ENCODE assay signal across 20 cellular contexts in the genomic region with DNA sequence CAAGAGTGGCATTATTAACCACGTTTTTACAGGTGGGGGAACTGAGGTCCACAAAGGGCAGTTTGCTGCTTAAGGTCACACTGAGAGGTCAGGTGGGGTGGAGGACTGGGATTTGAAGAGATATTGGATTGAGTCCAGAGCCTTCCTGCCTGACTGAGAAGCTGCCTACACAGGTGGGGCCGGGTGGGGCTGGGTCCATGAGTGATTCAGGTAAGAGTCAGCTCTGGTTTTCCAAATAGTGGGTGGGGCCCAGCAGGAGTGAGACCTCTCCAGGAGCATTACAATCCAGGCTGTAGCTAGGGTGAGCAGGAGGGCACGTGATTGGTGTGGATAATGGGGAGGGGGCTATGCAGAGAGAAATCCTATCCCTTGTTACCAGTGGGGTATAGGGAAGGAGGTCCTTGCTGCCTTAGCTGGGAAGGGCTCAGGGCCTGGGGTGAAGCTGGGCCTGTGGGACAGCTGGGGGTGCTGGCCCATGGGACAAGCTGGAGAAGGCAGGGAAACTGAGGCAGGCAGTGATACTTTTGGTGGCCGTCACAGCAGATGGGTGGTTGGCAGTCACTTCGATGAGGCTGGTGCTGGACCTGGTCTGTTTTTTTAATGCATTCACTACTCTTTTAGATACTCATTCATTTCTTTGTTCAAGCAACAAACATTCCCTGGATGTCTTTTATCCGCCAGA. TPM values are rescaled to one million over a fixed set of nuclear protein-coding genes. Genes with fewer than 3 reads are reported as not detected.
DNase-seq lines count a peak whose midpoint lies in the region; ATAC-seq and TF ChIP-seq lines count a peak whose summit lies in the region.
"Had no signal": no experiment of that assay in that cellular context is flagged by ENCODE, and none has a peak within 500 bp of the region (broad histone marks: within the 10 kb centered on the region; RNA-seq: fewer than 3 reads in every experiment).

No MANE protein-coding gene starts in this region.

- H3K79me2 ChIP-seq in HCT116 (ENCODE audit: insufficient read depth, low read length), result no peaks in the 10 kb centered on the region
- H3K79me2 ChIP-seq in PC-3 (ENCODE audit: low read length), result no peaks in the 10 kb centered on the region

- H3K9me2 ChIP-seq in HCT116 (ENCODE audit: insufficient read depth) (no peaks in the 10 kb centered on the region), PC-3 (replicated peaks; ENCODE audit: low read length) (no peaks in the 10 kb centered on the region)

- H3K23ac ChIP-seq in neuronal stem cell (ENCODE audit: low read depth, low read length, poor library complexity), result no peak overlapping the region

- no peak overlapping the region for H3K18ac ChIP-seq in neuronal stem cell (ENCODE audit: low read length)

- RAD21 ChIA-PET in HCT116 (lab: Charles Lee; ENCODE audit: low non-redundant PET in 1 of 2, low total read pairs in 2 of 2, uncharacterized antibody in 2 of 2, unreplicated experiment in 2 of 2), result no interaction called here

- POLR2A ChIA-PET in HCT116 (lab: Charles Lee) (no interaction called here), PC-3 (lab: Charles Lee; ENCODE audit: unreplicated experiment) (no interaction called here)

- H3K9ac ChIP-seq in HCT116 (ENCODE audit: low read length) (no peak overlapping the region), PC-3 (ENCODE audit: low read length) (no peak overlapping the region), neuronal stem cell (ENCODE audit: low read depth, low read length, poor library complexity) (no peak overlapping the region)
- H3K9ac ChIP-seq: BLaER1 treated with 17β-estradiol and CSF1 and Interleukin-3, amounts not matched to agents 10 nM and 100 nM had no signal

- H3K4ac ChIP-seq in neuronal stem cell (ENCODE audit: low read length), result no peak overlapping the region

- no peak for TF ChIP-seq RAD21 in HCT116 (IDR thresholded peaks at IDR 0.05; ENCODE audit: low read depth)

- H2BK5ac ChIP-seq in neuronal stem cell (ENCODE audit: low read length), result no peak overlapping the region

- H3K36me3 ChIP-seq in HCT116 (ENCODE audit: control insufficient read depth in 1 of 2, insufficient read depth in 2 of 2, low read length in 2 of 2) (no peaks in the 10 kb centered on the region), PC-3 (ENCODE audit: low read depth, low read length) (no peaks in the 10 kb centered on the region), esophagus (ENCODE audit: control insufficient read depth in 2 of 2, insufficient read depth in 2 of 2, low read length in 1 of 2) (no peaks in the 10 kb centered on the region), neuronal stem cell (replicated peaks in 1 of 2; ENCODE audit: control insufficient read depth in 2 of 2, insufficient read depth in 2 of 2, low read length in 2 of 2) (no peaks in the 10 kb centered on the region)
- H3K36me3 ChIP-seq: BLaER1 treated with 17β-estradiol and CSF1 and Interleukin-3, amounts not matched to agents 10 nM and 100 nM had no signal

- no peak overlapping the region for H2BK120ac ChIP-seq in neuronal stem cell (ENCODE audit: low read depth, low read length)

- H3K4me2 ChIP-seq in HCT116 (ENCODE audit: low read length) (peak overlapping the region; percentile 47), PC-3 (ENCODE audit: low read length) (0 out of 2 replicates have a peak overlapping the region, but pooled peaks have one; percentile 15), neuronal stem cell (ENCODE audit: insufficient read depth, low read length, poor library complexity, severe bottlenecking) (no peak overlapping the region)

- H3K4me1 ChIP-seq in HCT116 (ENCODE audit: control insufficient read depth in 1 of 2, insufficient read depth in 2 of 2, low read length in 2 of 2) (peaks cover 3 to 28% of the 10 kb centered on the region in 2 experiments; a peak in 3 of 4 replicates), PC-3 (ENCODE audit: insufficient read depth, low read length) (peaks cover 23% of the 10 kb centered on the region), esophagus (ENCODE audit: control insufficient read depth in 2 of 2, insufficient read depth in 2 of 2, low read length in 1 of 2) (peaks cover 8 to 25% of the 10 kb centered on the region in 2 donors), neuronal stem cell (ENCODE audit: control insufficient read depth in 2 of 2, insufficient read depth in 1 of 2, low read depth in 1 of 2, low read length in 2 of 2) (peaks cover 0 to 2% of the 10 kb centered on the region in 2 donors)

- no peak overlapping the region for H4K8ac ChIP-seq in neuronal stem cell (ENCODE audit: low read depth, low read length)

- CTCF ChIA-PET in HCT116 (lab: Charles Lee) (interaction anchor here (1.1 to 1.6 kb wide), 3 partner anchors 11 to 269 kb away, joined by 3 to 5 read pairs (median 3); no protein-coding TSS in a partner anchor), PC-3 (lab: Charles Lee) (no interaction called here)

- 73 to 76% methylated on average over 6 of the region's 6 CpGs for WGBS in esophagus, 2 donors
- no CpG with 5 or more reads among the region's 6 CpGs for WGBS in neuronal stem cell (ENCODE audit: extremely low coverage in 2 of 2, insufficient read length in 2 of 2, insufficient replicate concordance in 1 of 2), 2 donors

- H3K79me1 ChIP-seq in neuronal stem cell (ENCODE audit: low read depth, low read length), result no peaks in the 10 kb centered on the region

- H3K9me3 ChIP-seq in HCT116 (ENCODE audit: control insufficient read depth in 1 of 2, insufficient read depth in 1 of 2, low read depth in 1 of 2, low read length in 2 of 2), result no peaks in the 10 kb centered on the region
- no peaks in the 10 kb centered on the region for H3K9me3 ChIP-seq in PC-3 (ENCODE audit: low read length)
- H3K9me3 ChIP-seq in esophagus (ENCODE audit: control insufficient read depth in 2 of 2, insufficient read depth in 1 of 2, low read depth in 1 of 2, low read length in 1 of 2), result no peaks in the 10 kb centered on the region
- no peaks in the 10 kb centered on the region for H3K9me3 ChIP-seq in neuronal stem cell (replicated peaks in 1 of 2; ENCODE audit: control insufficient read depth in 2 of 2, insufficient read depth in 1 of 2, low read depth in 1 of 2, low read length in 2 of 2)

- H2AFZ ChIP-seq in HCT116 (ENCODE audit: low read depth, low read length, poor library complexity, severe bottlenecking) (no peak overlapping the region), PC-3 (ENCODE audit: low read length) (no peak overlapping the region), neuronal stem cell (ENCODE audit: low read length) (no peak overlapping the region)

- H2BK12ac ChIP-seq in neuronal stem cell (ENCODE audit: low read length), result peak overlapping the region; percentile 89

- TF ChIP-seq POLR2A in HCT116 (IDR thresholded peaks at IDR 0.05; ENCODE audit: borderline replicate concordance, extremely low read depth, insufficient read depth, insufficient read length), result no peak

- H3F3A ChIP-seq in PC-3 (ENCODE audit: low read length, unreplicated experiment), result no peaks in the 10 kb centered on the region

- H3K27me3 ChIP-seq in HCT116 (ENCODE audit: insufficient read depth, low read length), result no peaks in the 10 kb centered on the region
- peaks cover 4% of the 10 kb centered on the region; the same call in 1 of the 2 replicates for H3K27me3 ChIP-seq in PC-3 (ENCODE audit: low read length)
- H3K27me3 ChIP-seq in esophagus (ENCODE audit: control insufficient read depth in 1 of 2, insufficient read depth in 2 of 2, low read length in 2 of 2), result no peaks in the 10 kb centered on the region
- peaks cover 0 to 45% (median 23%) of the 10 kb centered on the region in 3 experiments for H3K27me3 ChIP-seq in neuronal stem cell (ENCODE audit: control insufficient read depth in 3 of 3, insufficient read depth in 3 of 3, low read depth in 1 of 3, low read length in 3 of 3)
- H3K27me3 ChIP-seq: BLaER1 treated with 17β-estradiol and CSF1 and Interleukin-3, amounts not matched to agents 10 nM and 100 nM had no signal

- H4K91ac ChIP-seq in neuronal stem cell (ENCODE audit: low read depth, low read length, poor library complexity), result no peak overlapping the region

- intact Hi-C loops in HCT116 (cut with micrococcal nuclease), result no loop called here
- intact Hi-C loops in PC-3 (cut with micrococcal nuclease), result loop anchor here (10.0 kb wide), 1 partner anchor 87 kb away; no protein-coding TSS in a partner anchor
- intact Hi-C loops in Right ventricle myocardium superior (cut with DNase I), result no loop called here

- H2BK15ac ChIP-seq in neuronal stem cell (ENCODE audit: low read length), result peak overlapping the region; percentile 50

- H3K14ac ChIP-seq in neuronal stem cell (ENCODE audit: low read length), result no peak overlapping the region

- no peak for TF ChIP-seq CTCF in HCT116 (IDR thresholded peaks at IDR 0.05 in 2 of 3, conservative IDR thresholded peaks at IDR 0.05 in 1 of 3; ENCODE audit: borderline replicate concordance in 1 of 3, insufficient read depth in 1 of 3, low read depth in 2 of 3, low read length in 2 of 3)
- TF ChIP-seq CTCF in PC-3 (conservative IDR thresholded peaks at IDR 0.05; ENCODE audit: low read depth, low read length), result no peak

- no peak overlapping the region for H3K27ac ChIP-seq in HCT116 (ENCODE audit: low read depth, low read length)
- no peak overlapping the region for H3K27ac ChIP-seq in PC-3 (ENCODE audit: low read length)
- peak overlapping the region; percentile 42 to 85 for H3K27ac ChIP-seq in esophagus (ENCODE audit: low read depth in 2 of 2, low read length in 1 of 2)
- H3K27ac ChIP-seq in neuronal stem cell (replicated peaks; ENCODE audit: low read length), result no peak overlapping the region
- H3K27ac ChIP-seq: BLaER1 treated with 17β-estradiol and CSF1 and Interleukin-3, amounts not matched to agents 10 nM and 100 nM had no signal

- no peaks in the 10 kb centered on the region for H4K20me1 ChIP-seq in HCT116 (ENCODE audit: insufficient read depth)
- no peaks in the 10 kb centered on the region for H4K20me1 ChIP-seq in PC-3 (ENCODE audit: low read length)

- H3K4me3 ChIP-seq in HCT116 (replicated peaks in 1 of 2; ENCODE audit: low read depth in 1 of 2, low read length in 2 of 2), result no peak overlapping the region
- no peak overlapping the region for H3K4me3 ChIP-seq in PC-3 (ENCODE audit: low read length)
- no peak overlapping the region for H3K4me3 ChIP-seq in esophagus (ENCODE audit: low read depth in 1 of 2, low read length in 2 of 2)
- H3K4me3 ChIP-seq in neuronal stem cell (ENCODE audit: low read length in 2 of 2), result no peak overlapping the region
- H3K4me3 ChIP-seq: BLaER1 treated with 17β-estradiol and CSF1 and Interleukin-3, amounts not matched to agents 10 nM and 100 nM had no signal

- peak overlapping the region; percentile 23 for H2AK5ac ChIP-seq in neuronal stem cell (ENCODE audit: low read depth, low read length)

- ATAC-seq in HCT116, result no peak
- ATAC-seq in PC-3, result peak; percentile 78
- no peak for ATAC-seq in HG03135 (IDR thresholded peaks at IDR 0.05; ENCODE audit: unreplicated experiment)
- no peak for ATAC-seq in Right ventricle myocardium superior (ENCODE audit: poor library complexity)
- ATAC-seq: CD8-positive, alpha-beta T cell; SK-N-SH treated with all-trans-retinoic acid at 6 μM for 48 hours had no signal

- DNase-seq in HCT116 (ENCODE audit: low read depth, low spot score), result no peak
- DNase-seq in PC-3, result peak; percentile 74
- no peak for DNase-seq in neuronal stem cell (ENCODE audit: low spot score)
- DNase-seq in DMS153 (lab: John Stamatoyannopoulos, UW), result no peak
- DNase-seq in DMS53 (lab: John Stamatoyannopoulos, UW), result no peak
- DNase-seq in Right ventricle myocardium superior, result no peak
- DNase-seq: Calu3; CD8-positive, alpha-beta T cell; HFFc6; Karpas-422; NCI-H1092 treated with DMSO at 0.1 percent for 48 hours; NCI-H146; NCI-H2029 treated with DMSO at 0.1 percent for 48 hours; NCI-H2171; NCI-H526 treated with DMSO at 0.1 percent for 48 hours; SHP77 treated with DMSO at 0.1 percent for 48 hours had no signal

- no TSS peak for BruUV-seq in HCT116 (replicated peaks; lab: Mats Ljungman, UMichigan)
- BruUV-seq in PC-3 (replicated peaks; lab: Mats Ljungman, UMichigan), result no TSS peak

RNA-seq across cellular contexts. Expression of gene PTGS1, which starts 2.9 kb away (rescaled TPM):
- total RNA-seq in HCT116 (2021; ENCODE audit: unreplicated experiment) (3.5 TPM), PC-3 (2014; rRNA removed) (0.44 and 0.86 TPM in 2 replicates), Right ventricle myocardium superior (4.0 TPM)
- 4.6 and 4.7 TPM in 2 replicates for polyA plus RNA-seq in HCT116 (2012)
- 10 to 100 TPM in 1 of 2 donors, 1 to 10 TPM in 1; 6.8 to 20.3 TPM for polyA plus RNA-seq in esophagus
- 2.0 TPM for polyA plus RNA-seq in neuronal stem cell (2013, experiment 1 of 2)
- 1.9 TPM for polyA plus RNA-seq in neuronal stem cell (2013, experiment 2 of 2)
- total RNA-seq: CD8-positive, alpha-beta T cell had no signal

Comparison
In these comparisons a context has a peak if more than half of its experiments do, and no peak if none do; other contexts are left out.
1. H3K27ac ChIP-seq: peak in esophagus (2 of 2); none in HCT116 (single experiment), PC-3 (single experiment) and neuronal stem cell (single experiment).